Comparison of ENCODE assay signal across 1 cellular context in genomic region chr5:150503977-150504620, GRCh38.
TF ChIP-seq lines count a peak whose summit lies in the region.

No MANE protein-coding gene starts in this region.

TF ChIP-seq in K562, 482 proteins besides CTCF, POLR2A, EP300 and RAD21 (continued from another document):
- TF ChIP-seq AFF4 (CRISPR knock-in tag; IDR thresholded peaks at IDR 0.05) = no peak
- peak; percentile 69 for TF ChIP-seq NCOR1 (IDR thresholded peaks at IDR 0.05)
- peak; percentile 79 for TF ChIP-seq CBFA2T3 (IDR thresholded peaks at IDR 0.05)
- TF ChIP-seq KLF16 (IDR thresholded peaks at IDR 0.05) = 0 out of 2 replicates have a peak, but pooled peaks have one; percentile 28
- TF ChIP-seq HDAC1 (IDR thresholded peaks at IDR 0.05) = 0 out of 4 replicates have a peak, but pooled peaks of 1 of the 2 experiments have one; percentile 24
- no peak for TF ChIP-seq HDAC6 (IDR thresholded peaks at IDR 0.05; ENCODE audit: low read depth, low read length)
- TF ChIP-seq GATA2 (CRISPR knock-in tag; IDR thresholded peaks at IDR 0.05) = peak; percentile 79
- TF ChIP-seq ETV1 (tag; conservative IDR thresholded peaks at IDR 0.05; ENCODE audit: low read depth) = no peak
- no peak for TF ChIP-seq SMARCE1 (IDR thresholded peaks at IDR 0.05)
- TF ChIP-seq MIER1 (IDR thresholded peaks at IDR 0.05; ENCODE audit: low read depth) = no peak
- TF ChIP-seq THRAP3 (IDR thresholded peaks at IDR 0.05; ENCODE audit: borderline replicate concordance) = no peak
- TF ChIP-seq PTRF (tag; IDR thresholded peaks at IDR 0.05) = no peak
- no peak for TF ChIP-seq HINFP (tag; conservative IDR thresholded peaks at IDR 0.05; ENCODE audit: low read depth)
- no peak for TF ChIP-seq RBM25 (IDR thresholded peaks at IDR 0.05; ENCODE audit: low read depth, low read length, severe bottlenecking)
- no peak for TF ChIP-seq TCF7 (IDR thresholded peaks at IDR 0.05; ENCODE audit: borderline replicate concordance)
- peak; percentile 43 for TF ChIP-seq BCOR (IDR thresholded peaks at IDR 0.05)
- TF ChIP-seq RERE (CRISPR knock-in tag; IDR thresholded peaks at IDR 0.05; ENCODE audit: borderline replicate concordance) = no peak
- no peak for TF ChIP-seq TAF7 (tag; IDR thresholded peaks at IDR 0.05)
- TF ChIP-seq, protein P1, sequence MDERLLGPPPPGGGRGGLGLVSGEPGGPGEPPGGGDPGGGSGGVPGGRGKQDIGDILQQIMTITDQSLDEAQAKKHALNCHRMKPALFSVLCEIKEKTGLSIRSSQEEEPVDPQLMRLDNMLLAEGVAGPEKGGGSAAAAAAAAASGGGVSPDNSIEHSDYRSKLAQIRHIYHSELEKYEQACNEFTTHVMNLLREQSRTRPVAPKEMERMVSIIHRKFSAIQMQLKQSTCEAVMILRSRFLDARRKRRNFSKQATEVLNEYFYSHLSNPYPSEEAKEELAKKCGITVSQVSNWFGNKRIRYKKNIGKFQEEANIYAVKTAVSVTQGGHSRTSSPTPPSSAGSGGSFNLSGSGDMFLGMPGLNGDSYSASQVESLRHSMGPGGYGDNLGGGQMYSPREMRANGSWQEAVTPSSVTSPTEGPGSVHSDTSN (CRISPR knock-in tag; IDR thresholded peaks at IDR 0.05; ENCODE audit: low read depth) = no peak
- TF ChIP-seq, protein P1 (tag; conservative IDR thresholded peaks at IDR 0.05; ENCODE audit: low read depth) = no peak
- TF ChIP-seq EGR1 (conservative IDR thresholded peaks at IDR 0.05) = no peak
